In genomic region chr17:31780436-31780835, GRCh38 we compare ENCODE assay signal across 26 cellular contexts.
"Had no signal": no experiment of that assay in that cellular context is flagged by ENCODE, and none has a peak within 500 bp of the region (broad histone marks: within the 10 kb centered on the region; RNA-seq: fewer than 3 reads in every experiment).

No MANE protein-coding gene starts in this region.

- H3K4me2 ChIP-seq: neural progenitor cell, smooth muscle cell had no signal

- DNase-seq: activated CD4-positive, alpha-beta T cell treated with anti-CD3 and anti-CD28 coated beads for 36 hours; activated CD4-positive, alpha-beta T cell treated with anti-CD3 and anti-CD28 coated beads, Interleukin-2, amount 50 U/mL, for 4 hours; activated CD4-positive, CD25-positive, alpha-beta regulatory T cell; activated naive CD4-positive, alpha-beta T cell; activated T-cell treated with anti-CD3 and anti-CD28 coated beads for 4 hours; activated T-cell treated with anti-CD3 and anti-CD28 coated beads, Interleukin-2, amount 50 U/mL, for 72 hours; central memory CD4-positive, alpha-beta T cell; endodermal cell; foreskin melanocyte; left ventricle myocardium inferior; mesendoderm; natural killer cell; occipital lobe; stimulated activated CD4-positive, alpha-beta T cell treated with anti-CD3 and anti-CD28 coated beads, Interleukin-2, amount 100 ng/mL, for 24 hours; stimulated activated naive B cell treated with anti-CD40 and anti-IgM and Interleukin-4, amounts not matched to agents 10 μg/mL and 1 μg/mL and 100 μg/mL, for 72 hours; stomach; T-helper 9 cell; tibial artery had no signal

- H3K4me3 ChIP-seq: breast epithelium, esophagus muscularis mucosa, left ventricle myocardium inferior, lung, neural progenitor cell, right atrium auricular region, smooth muscle cell, stomach, suprapubic skin, tibial artery had no signal

- H3K4me1 ChIP-seq: breast epithelium, esophagus muscularis mucosa, neural progenitor cell, right atrium auricular region, stomach, suprapubic skin, tibial artery had no signal

- H3K36me3 ChIP-seq: breast epithelium, esophagus muscularis mucosa, left ventricle myocardium inferior, neural progenitor cell, right atrium auricular region, stomach, suprapubic skin, tibial artery had no signal

- H3K9me3 ChIP-seq: breast epithelium, esophagus muscularis mucosa, right atrium auricular region, stomach, suprapubic skin, tibial artery had no signal

- H3K27ac ChIP-seq: breast epithelium, esophagus muscularis mucosa, left ventricle myocardium inferior, neural progenitor cell, right atrium auricular region, stomach, suprapubic skin, tibial artery had no signal

- H2AFZ ChIP-seq: neural progenitor cell had no signal

- H3K27me3 ChIP-seq: breast epithelium, esophagus muscularis mucosa, neural progenitor cell, right atrium auricular region, stomach, suprapubic skin, tibial artery had no signal

- ATAC-seq: activated CD4-positive, alpha-beta T cell treated with anti-CD3 and anti-CD28 coated beads for 36 hours; activated naive CD4-positive, alpha-beta T cell treated with anti-CD3 and anti-CD28 coated beads, Interleukin-2, amount 50 U/mL, for 72 hours; activated T-cell treated with anti-CD3 and anti-CD28 coated beads, Interleukin-2, amount 50 U/mL, for 72 hours; natural killer cell; stimulated activated naive B cell treated with anti-CD40 and anti-IgM and Interleukin-4, amounts not matched to agents 10 μg/mL and 1 μg/mL and 100 μg/mL, for 72 hours had no signal
